Comparison of ENCODE assay signal across 14 cellular contexts in the genomic region with DNA sequence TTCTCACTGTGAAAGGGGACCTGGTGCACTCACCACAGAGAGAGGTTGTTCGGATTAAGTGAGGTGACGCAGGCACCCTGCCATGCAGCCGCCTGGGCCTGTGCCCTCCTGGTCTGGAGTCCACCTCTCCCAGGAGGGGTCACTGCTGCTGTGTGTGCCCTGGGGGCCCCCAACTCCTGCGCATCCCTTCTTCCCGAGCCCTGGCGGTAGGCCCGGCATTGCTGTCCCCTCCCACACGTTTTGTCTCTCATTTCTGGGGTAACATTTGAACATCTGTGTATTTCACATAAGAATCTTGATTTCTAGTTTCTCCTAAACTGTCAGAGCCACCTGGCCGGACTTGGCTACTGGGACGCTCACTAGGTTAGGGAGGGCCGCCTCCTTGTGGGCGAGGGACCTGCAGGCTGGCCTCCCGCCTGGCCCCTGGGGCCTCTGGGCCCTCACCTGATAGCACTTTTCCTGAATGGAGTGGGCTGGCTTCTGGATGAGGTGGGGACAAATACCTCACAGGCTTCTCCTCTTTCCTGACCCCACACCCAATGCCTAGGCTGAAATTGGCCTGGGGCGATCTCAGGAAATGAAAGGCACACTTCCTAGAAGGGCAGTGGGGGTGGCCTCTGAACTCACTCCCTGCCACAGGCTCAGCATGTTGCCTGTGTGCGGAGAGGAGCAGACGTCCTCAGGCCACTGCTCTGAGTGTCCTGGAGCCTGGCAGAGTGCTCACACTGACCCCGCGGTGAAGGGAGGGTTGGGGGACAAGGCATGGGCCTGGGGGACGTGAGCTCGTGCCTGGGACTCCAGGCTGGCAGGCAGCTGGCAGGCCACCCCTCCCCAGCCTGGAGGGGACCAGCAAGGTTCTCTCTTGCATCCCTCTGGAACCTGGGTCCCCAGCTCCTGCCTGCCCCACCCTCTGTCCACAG.
"Had no signal": no experiment of that assay in that cellular context is flagged by ENCODE, and none has a peak within 500 bp of the region (broad histone marks: within the 10 kb centered on the region; RNA-seq: fewer than 3 reads in every experiment).

No MANE protein-coding gene starts in this region.

- H3K27me3 ChIP-seq: gastrocnemius medialis, upper lobe of right lung had no signal

- H3K9me3 ChIP-seq: gastrocnemius medialis, mucosa of descending colon, upper lobe of right lung had no signal

- H3K4me1 ChIP-seq: gastrocnemius medialis, upper lobe of right lung had no signal

- ATAC-seq: activated CD8-positive, alpha-beta T cell treated with anti-CD3 and anti-CD28 coated beads for 36 hours; activated naive CD8-positive, alpha-beta T cell treated with anti-CD3 and anti-CD28 coated beads, Interleukin-2, amount 50 U/mL, for 24 hours; mucosa of descending colon; naive thymus-derived CD8-positive, alpha-beta T cell; upper lobe of right lung had no signal

- H3K27ac ChIP-seq: upper lobe of right lung had no signal

- H3K36me3 ChIP-seq: gastrocnemius medialis, upper lobe of right lung had no signal

- H3K4me3 ChIP-seq: gastrocnemius medialis, mucosa of descending colon, upper lobe of right lung had no signal

- DNase-seq: activated CD4-positive, alpha-beta T cell treated with anti-CD3 and anti-CD28 coated beads for 1 hour; activated CD8-positive, alpha-beta T cell treated with anti-CD3 and anti-CD28 coated beads for 36 hours; activated naive CD4-positive, alpha-beta T cell treated with Interleukin-2 at 50 U/mL for 16 hours; activated naive CD8-positive, alpha-beta T cell treated with anti-CD3 and anti-CD28 coated beads, Interleukin-2, amount 50 U/mL, for 24 hours; caudate nucleus; cortex of kidney; effector CD8-positive, alpha-beta T cell; mammary epithelial cell; nucleus accumbens; stimulated activated CD4-positive, alpha-beta T cell treated with anti-CD3 and anti-CD28 coated beads, Interleukin-4, amount 100 ng/mL, for 1 hour; upper lobe of right lung had no signal
